In genomic region chr4:105544517-105544916, GRCh38 we compare ENCODE assay signal across 26 cellular contexts. TPM values are rescaled to one million over a fixed set of nuclear protein-coding genes. Genes with fewer than 3 reads are reported as not detected.
A peak's percentile ranks its signal among the peaks of the same experiment; 100 is the strongest.
DNase-seq lines count a peak whose midpoint lies in the region; ATAC-seq and TF ChIP-seq lines count a peak whose summit lies in the region.
"Had no signal": no experiment of that assay in that cellular context is flagged by ENCODE, and none has a peak within 500 bp of the region (broad histone marks: within the 10 kb centered on the region; RNA-seq: fewer than 3 reads in every experiment).

No MANE protein-coding gene starts in this region.

- no peak for TF ChIP-seq RAD21 in neural cell (conservative IDR thresholded peaks at IDR 0.05)

- no peaks in the 10 kb centered on the region for H3K9me3 Mint-ChIP-seq in natural killer cell treated with Interleukin-12 subunit alpha and Interleukin-12 subunit beta and Interleukin-15 and Interleukin-18, amount 100 ng/mL, for 72 hours
- H3K9me3 Mint-ChIP-seq: activated CD4-positive, alpha-beta T cell treated with anti-CD3 and anti-CD28 coated beads, Interleukin-2, amount 10 ng/mL, durations not matched to agents 24 days and 14 days; activated naive CD4-positive, alpha-beta T cell treated with anti-CD3 and anti-CD28 coated beads, Interleukin-2, amount 50 U/mL, for 24 hours; CD8-positive, alpha-beta T cell had no signal

- H3K9me3 ChIP-seq in neural cell (ENCODE audit: low read length) = no peaks in the 10 kb centered on the region

- H3K9ac ChIP-seq in neural cell (ENCODE audit: low read length) = peak overlapping the region; percentile 30

- no peaks in the 10 kb centered on the region for H3K9me2 ChIP-seq in neural cell (ENCODE audit: insufficient read depth, low read length)

- no peak overlapping the region for H3K4me3 ChIP-seq in epithelial cell of esophagus (ENCODE audit: low read length)
- peak overlapping the region; percentile 31 for H3K4me3 ChIP-seq in neural cell (ENCODE audit: low read length)
- H3K4me3 ChIP-seq: skin epidermis had no signal

- H3K36me3 Mint-ChIP-seq in natural killer cell treated with Interleukin-12 subunit alpha and Interleukin-12 subunit beta and Interleukin-15 and Interleukin-18, amount 100 ng/mL, for 72 hours = no peaks in the 10 kb centered on the region
- H3K36me3 Mint-ChIP-seq: CD8-positive, alpha-beta T cell had no signal

- ATAC-seq in natural killer cell treated with Interleukin-12 subunit alpha and Interleukin-12 subunit beta and Interleukin-15 and Interleukin-18, amount 100 ng/mL, for 72 hours = no peak
- no peak for ATAC-seq in GM21619 (IDR thresholded peaks at IDR 0.05; ENCODE audit: unreplicated experiment)
- ATAC-seq: CD8-positive, alpha-beta T cell had no signal

- peak; percentile 87 for TF ChIP-seq EP300 in neural cell (conservative IDR thresholded peaks at IDR 0.05; ENCODE audit: poor library complexity, severe bottlenecking)

- peaks cover 2 to 9% of the 10 kb centered on the region in 2 donors for H3K27me3 Mint-ChIP-seq in natural killer cell treated with Interleukin-12 subunit alpha and Interleukin-12 subunit beta and Interleukin-15 and Interleukin-18, amount 100 ng/mL, for 72 hours

- H3F3A ChIP-seq in neural cell (ENCODE audit: insufficient read depth, low read length, poor library complexity, severe bottlenecking) = no peaks in the 10 kb centered on the region

- no peaks in the 10 kb centered on the region for H4K20me1 ChIP-seq in neural cell (ENCODE audit: insufficient read depth)

- no peaks in the 10 kb centered on the region for H3K79me2 ChIP-seq in neural cell (replicated peaks; ENCODE audit: insufficient read depth, low read length)

- H3K27me3 ChIP-seq in neural cell (ENCODE audit: insufficient read depth, low read depth, low read length) = no peaks in the 10 kb centered on the region

- H3K36me3 ChIP-seq in neural cell (ENCODE audit: insufficient read depth, low read length) = no peaks in the 10 kb centered on the region
- H3K36me3 ChIP-seq: WERI-Rb-1 had no signal

- peak overlapping the region; percentile 4 for H2AFZ ChIP-seq in neural cell (ENCODE audit: low read depth, low read length)

- DNase-seq in NCI-H1417 (lab: John Stamatoyannopoulos, UW) = peak; percentile 26 to 71 (median 26)
- no peak for DNase-seq in NCI-H1417 treated with DMSO at 0.1 percent for 48 hours (lab: John Stamatoyannopoulos, UW)
- DNase-seq in NCI-H2227 treated with DMSO at 0.1 percent for 48 hours (lab: John Stamatoyannopoulos, UW) = peak; percentile 81
- DNase-seq in epithelial cell of esophagus (ENCODE audit: low read depth) = peak; percentile 20
- DNase-seq in natural killer cell treated with Interleukin-12 subunit alpha and Interleukin-12 subunit beta and Interleukin-15 and Interleukin-18, amount 100 ng/mL, for 72 hours (ENCODE audit: low spot score) = no peak
- DNase-seq in SIG-M5 treated with dmso at 0.1 percent for 504 hours (lab: John Stamatoyannopoulos, UW; ENCODE audit: unreplicated experiment) = no peak
- DNase-seq: activated CD4-positive, alpha-beta T cell treated with anti-CD3 and anti-CD28 coated beads, Interleukin-2, amount 10 ng/mL, durations not matched to agents 24 days and 14 days; CD8-positive, alpha-beta T cell; GF-D8; Karpas-422; kidney; NCI-H2029; NCI-H510A treated with DMSO at 0.1 percent for 48 hours; WERI-Rb-1 had no signal

- H3K27ac Mint-ChIP-seq in natural killer cell treated with Interleukin-12 subunit alpha and Interleukin-12 subunit beta and Interleukin-15 and Interleukin-18, amount 100 ng/mL, for 72 hours = no peak overlapping the region
- H3K27ac Mint-ChIP-seq: activated CD4-positive, alpha-beta T cell treated with anti-CD3 and anti-CD28 coated beads, Interleukin-2, amount 10 ng/mL, durations not matched to agents 24 days and 14 days; activated naive CD4-positive, alpha-beta T cell treated with anti-CD3 and anti-CD28 coated beads, Interleukin-2, amount 50 U/mL, for 24 hours; CD8-positive, alpha-beta T cell had no signal

- H3K4me1 Mint-ChIP-seq in natural killer cell treated with Interleukin-12 subunit alpha and Interleukin-12 subunit beta and Interleukin-15 and Interleukin-18, amount 100 ng/mL, for 72 hours (ENCODE audit: low read depth in 2 of 2) = no peaks in the 10 kb centered on the region
- H3K4me1 Mint-ChIP-seq: activated naive CD4-positive, alpha-beta T cell treated with anti-CD3 and anti-CD28 coated beads, Interleukin-2, amount 50 U/mL, for 24 hours had no signal

- H3K27ac ChIP-seq in neural cell (ENCODE audit: low read length) = peak overlapping the region; percentile 70
- H3K27ac ChIP-seq: RWPE1, skin epidermis, WERI-Rb-1 had no signal

- H3K4me2 ChIP-seq in neural cell (ENCODE audit: low read length) = peak overlapping the region; percentile 10

- TF ChIP-seq CTCF in epithelial cell of esophagus (IDR thresholded peaks at IDR 0.05; ENCODE audit: insufficient read depth, low read depth, low read length, missing control alignments) = no peak
- no peak for TF ChIP-seq CTCF in neural cell (IDR thresholded peaks at IDR 0.05; ENCODE audit: poor library complexity, severe bottlenecking)

- no peak overlapping the region for H3K4me3 Mint-ChIP-seq in natural killer cell treated with Interleukin-12 subunit alpha and Interleukin-12 subunit beta and Interleukin-15 and Interleukin-18, amount 100 ng/mL, for 72 hours
- H3K4me3 Mint-ChIP-seq: activated CD4-positive, alpha-beta T cell treated with anti-CD3 and anti-CD28 coated beads, Interleukin-2, amount 10 ng/mL, durations not matched to agents 24 days and 14 days; activated naive CD4-positive, alpha-beta T cell treated with anti-CD3 and anti-CD28 coated beads, Interleukin-2, amount 50 U/mL, for 24 hours; CD8-positive, alpha-beta T cell had no signal

TF ChIP-seq in neural cell, 6 proteins besides CTCF, POLR2A, EP300 and RAD21:
- TF ChIP-seq POLR2AphosphoS5 (IDR thresholded peaks at IDR 0.05) = peak; percentile 99
- peak; percentile 91 for TF ChIP-seq REST (IDR thresholded peaks at IDR 0.05; ENCODE audit: borderline replicate concordance)
- TF ChIP-seq MXI1 (conservative IDR thresholded peaks at IDR 0.05; ENCODE audit: poor library complexity, severe bottlenecking) = no peak
TF ChIP-seq in neural cell: peak in this region for 2.

RNA-seq across cellular contexts. Expression of gene ARHGEF38, which starts 7.9 kb away (rescaled TPM):
- polyA plus RNA-seq in neural cell = not detected in 2 replicates
- not detected in 2 replicates for polyA minus RNA-seq in neural cell
- total RNA-seq in natural killer cell treated with Interleukin-12 subunit alpha and Interleukin-12 subunit beta and Interleukin-15 and Interleukin-18, amount 100 ng/mL, for 72 hours = not detected
- total RNA-seq: activated CD4-positive, alpha-beta T cell treated with anti-CD3 and anti-CD28 coated beads, Interleukin-2, amount 10 ng/mL, durations not matched to agents 24 days and 14 days; astrocyte; CD8-positive, alpha-beta T cell; dermis microvascular lymphatic vessel endothelial cell; fibroblast of lung; H1; lung microvascular endothelial cell; osteocyte had no signal
- polyA plus RNA-seq: fibroblast of lung, H1, urinary bladder had no signal

Comparison
In these comparisons a context has a peak if more than half of its experiments do, and no peak if none do; other contexts are left out.
1. DNase-seq: peak in NCI-H1417 (3 of 3), NCI-H2227 treated with DMSO at 0.1 percent for 48 hours (single experiment) and epithelial cell of esophagus (single experiment); none in NCI-H1417 treated with DMSO at 0.1 percent for 48 hours (single experiment), natural killer cell treated with Interleukin-12 subunit alpha and Interleukin-12 subunit beta and Interleukin-15 and Interleukin-18, amount 100 ng/mL, for 72 hours (single experiment) and SIG-M5 treated with dmso at 0.1 percent for 504 hours (single experiment).